ENCODE assay signal across 23 cellular contexts in the genomic region with DNA sequence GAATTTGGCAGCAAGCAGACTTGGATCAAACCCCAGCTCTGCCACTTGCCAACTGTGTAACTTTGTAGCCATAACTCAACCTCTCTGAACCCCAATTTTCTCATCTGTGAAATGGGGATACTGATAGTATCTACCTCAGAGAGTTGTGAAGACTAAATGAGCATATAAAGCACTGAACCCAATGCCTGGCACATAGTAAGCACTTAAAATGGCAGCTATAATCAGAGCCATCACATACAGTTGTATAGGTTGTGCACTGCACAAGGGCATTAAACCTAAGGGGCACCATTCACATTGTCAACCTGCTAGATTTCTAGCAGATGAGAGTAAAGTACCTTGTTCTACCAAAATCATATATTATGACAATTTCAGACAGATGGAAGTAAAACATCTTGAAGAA.
"Had no signal": no experiment of that assay in that cellular context is flagged by ENCODE, and none has a peak within 500 bp of the region (broad histone marks: within the 10 kb centered on the region; RNA-seq: fewer than 3 reads in every experiment).

No MANE protein-coding gene starts in this region.

- H3K27me3 ChIP-seq: esophagus muscularis mucosa, heart right ventricle, spleen, suprapubic skin, tibial artery had no signal

- H3K4me1 ChIP-seq: foreskin keratinocyte had no signal

- ATAC-seq: foreskin keratinocyte; heart right ventricle; naive thymus-derived CD4-positive, alpha-beta T cell; right cardiac atrium had no signal

- H3K4me3 Mint-ChIP-seq: endodermal cell; naive thymus-derived CD4-positive, alpha-beta T cell; neural crest cell; T-helper 1 cell treated with Interleukin-12 subunit alpha and Interleukin-12 subunit beta and Interleukin-4 antibody, amounts not matched to agents 30 μg/mL and 1 μg/mL, for 36 hours had no signal

- H3K9me3 ChIP-seq: esophagus muscularis mucosa, heart right ventricle, spleen, suprapubic skin, tibial artery had no signal

- H3K27ac Mint-ChIP-seq: endodermal cell had no signal

- H3K9me3 Mint-ChIP-seq: endodermal cell; neural crest cell; T-helper 1 cell treated with Interleukin-12 subunit alpha and Interleukin-12 subunit beta and Interleukin-4 antibody, amounts not matched to agents 30 μg/mL and 1 μg/mL, for 36 hours had no signal

- H3K4me3 ChIP-seq: esophagus muscularis mucosa, heart right ventricle, spleen, suprapubic skin, tibial artery had no signal

- H3K27me3 Mint-ChIP-seq: naive thymus-derived CD4-positive, alpha-beta T cell had no signal

- DNase-seq: activated CD4-positive, alpha-beta T cell treated with anti-CD3 and anti-CD28 coated beads for 4 hours; activated CD4-positive, alpha-beta T cell treated with anti-CD3 and anti-CD28 coated beads, Interleukin-2, amount 50 U/mL, for 4 hours; activated gamma-delta T cell treated with Interleukin-2 at 50 U/mL for 16 hours; activated T-cell treated with anti-CD3 and anti-CD28 coated beads for 4 hours; amygdala; caudate nucleus; cortex of kidney; endodermal cell; foreskin keratinocyte; heart right ventricle; midbrain; naive thymus-derived CD4-positive, alpha-beta T cell; posterior cingulate gyrus; right cardiac atrium; spleen; SW 1271; T-helper 9 cell; tibial artery had no signal

- H3K27ac ChIP-seq: esophagus muscularis mucosa, foreskin keratinocyte, heart right ventricle, suprapubic skin, tibial artery, VCaP had no signal
